In genomic region chr2:15685143-15685542, GRCh38 we compare ENCODE assay signal across 3 cellular contexts.
"Had no signal": no experiment of that assay in that cellular context is flagged by ENCODE, and none has a peak within 500 bp of the region (broad histone marks: within the 10 kb centered on the region; RNA-seq: fewer than 3 reads in every experiment).

No MANE protein-coding gene starts in this region.

- DNase-seq: IMR-90, KBM-7, KG1 had no signal
